ENCODE assay signal across 8 cellular contexts in genomic region chr12:57522887-57523705, GRCh38. TPM values are rescaled to one million over a fixed set of nuclear protein-coding genes. Genes with fewer than 3 reads are reported as not detected.
DNase-seq lines count a peak whose midpoint lies in the region; ATAC-seq and TF ChIP-seq lines count a peak whose summit lies in the region.

No MANE protein-coding gene starts in this region.

- peak overlapping the region; percentile 54 to 100 (median 94) for H3K27ac Mint-ChIP-seq in naive B cell

- H3K4me3 Mint-ChIP-seq in naive B cell: peak overlapping the region; percentile 90 to 97 (median 96)

- H3K27me3 ChIP-seq in uterus: no peaks in the 10 kb centered on the region

- no peaks in the 10 kb centered on the region for H3K27me3 Mint-ChIP-seq in naive B cell

- TF ChIP-seq POLR2A in uterus (IDR thresholded peaks at IDR 0.05): no peak

- H3K27ac ChIP-seq in uterus: peak overlapping the region; percentile 97 to 99

- no peak for TF ChIP-seq CTCF in uterus (IDR thresholded peaks at IDR 0.05)

- peaks cover 12 to 21% of the 10 kb centered on the region in 2 donors for H3K4me1 ChIP-seq in uterus

- H3K9me3 ChIP-seq in uterus: no peaks in the 10 kb centered on the region

- H3K4me3 ChIP-seq in GM08714 (ENCODE audit: low read length) (peak overlapping the region; percentile 70), uterus (peak overlapping the region; percentile 80 to 88)

- no peaks in the 10 kb centered on the region for H3K36me3 ChIP-seq in uterus

- intact Hi-C loops in uterus (cut with DNase I; ENCODE audit: low total_unique reads): no loop called here

- no peaks in the 10 kb centered on the region for H3K36me3 Mint-ChIP-seq in naive B cell

- peaks cover 49 to 63% (median 59%) of the 10 kb centered on the region in 3 donors for H3K4me1 Mint-ChIP-seq in naive B cell

- H3K9me3 Mint-ChIP-seq in naive B cell: no peaks in the 10 kb centered on the region

- peak; percentile 1 to 2 for ATAC-seq in naive B cell (ENCODE audit: low read depth in 2 of 2)
- no peak for ATAC-seq in GM18517 (IDR thresholded peaks at IDR 0.05; ENCODE audit: unreplicated experiment)
- no peak for ATAC-seq in HG02852 (IDR thresholded peaks at IDR 0.05; ENCODE audit: unreplicated experiment)

- peak; percentile 59 for DNase-seq in NCI-H2171 treated with DMSO at 0.1 percent for 48 hours (lab: John Stamatoyannopoulos, UW)
- peak; percentile 51 for DNase-seq in activated CD8-positive, alpha-beta memory T cell treated with anti-CD3 and anti-CD28 coated beads, Interleukin-2, amount 50 U/mL, for 4 hours
- DNase-seq in fibroblast of gingiva (ENCODE audit: low read depth): peak; percentile 55
- DNase-seq in naive B cell: no peak
- DNase-seq in uterus: peak; percentile 66 to 69

RNA-seq across cellular contexts. Expression of gene MBD6, which starts 0.5 kb away (rescaled TPM):
- polyA plus RNA-seq in naive B cell (ENCODE audit: low read depth in 6 of 6): 1 to 10 TPM; 1.8 to 8.2 (median 5.0) TPM
- 100 to 1,000 TPM in 1 of 4 donors, 10 to 100 TPM in 3; 14.9 to 138 (median 17.1) TPM for total RNA-seq in uterus

RNA-seq across cellular contexts. Expression of gene DDIT3, which starts 2.8 kb away (rescaled TPM):
- polyA plus RNA-seq in naive B cell (ENCODE audit: low read depth in 6 of 6): 10 to 100 TPM; 33.3 to 62.2 (median 51.0) TPM
- 10 to 100 TPM in 2 of 4 donors, 1 to 10 TPM in 2; 2.3 to 28.2 (median 9.8) TPM for total RNA-seq in uterus

RNA-seq across cellular contexts. Expression of gene DCTN2, which starts 23.9 kb away (rescaled TPM):
- 10 to 100 TPM; 65.6 to 87.3 (median 71.2) TPM for polyA plus RNA-seq in naive B cell (ENCODE audit: low read depth in 6 of 6)
- total RNA-seq in uterus: 100 to 1,000 TPM; 117 to 175 (median 126) TPM

RNA-seq across cellular contexts. Expression of gene KIF5A, which starts 26.7 kb away (rescaled TPM):
- polyA plus RNA-seq in naive B cell (ENCODE audit: low read depth in 6 of 6): not detected
- 1 to 10 TPM in 3 of 4 donors, under 1 TPM in 1; 0.59 to 5.1 (median 1.9) TPM for total RNA-seq in uterus

RNA-seq across cellular contexts. Expression of gene MARS1, which starts 35.2 kb away (rescaled TPM):
- 10 to 100 TPM; 53.1 to 78.7 (median 63.0) TPM for polyA plus RNA-seq in naive B cell (ENCODE audit: low read depth in 6 of 6)
- 100 to 1,000 TPM in 1 of 4 donors, 10 to 100 TPM in 3; 29.1 to 160 (median 76.8) TPM for total RNA-seq in uterus

Comparison
In these comparisons a context has a peak if more than half of its experiments do, and no peak if none do; other contexts are left out.
1. ATAC-seq: peak in naive B cell (2 of 2); none in GM18517 (single experiment) and HG02852 (single experiment).